ENCODE assay signal across 8 cellular contexts in genomic region chr18:32552421-32553030, GRCh38.
DNase-seq lines count a peak whose midpoint lies in the region; ATAC-seq, FAIRE-seq and TF ChIP-seq lines count a peak whose summit lies in the region.

No MANE protein-coding gene starts in this region.

- no peak overlapping the region for H3K4me3 Mint-ChIP-seq in neural crest cell

- no peak overlapping the region for H3K4me2 ChIP-seq in fibroblast of lung (ENCODE audit: extremely low read depth, insufficient read depth, low read length)

- H3K36me3 Mint-ChIP-seq in neural crest cell (ENCODE audit: low read depth): no peaks in the 10 kb centered on the region

- H3K9me3 Mint-ChIP-seq in neural crest cell: peaks cover 3% of the 10 kb centered on the region

- H3K27me3 Mint-ChIP-seq in neural crest cell (ENCODE audit: low read depth): no peaks in the 10 kb centered on the region

- H3K79me2 ChIP-seq in fibroblast of lung (ENCODE audit: control insufficient read depth, insufficient read depth, low read length): no peaks in the 10 kb centered on the region

- ATAC-seq in GM19467 (IDR thresholded peaks at IDR 0.05; ENCODE audit: unreplicated experiment) (peak; percentile 91), HG03571 (IDR thresholded peaks at IDR 0.05; ENCODE audit: unreplicated experiment) (peak; percentile 72)

- H2AFZ ChIP-seq in fibroblast of lung (ENCODE audit: low read length): no peak overlapping the region

- peaks cover 11% of the 10 kb centered on the region for H3K4me1 Mint-ChIP-seq in neural crest cell

- H3K27ac ChIP-seq in fibroblast of lung (ENCODE audit: insufficient read depth, low read length) (no peak overlapping the region), tibial artery (no peak overlapping the region)

- no peak overlapping the region for H3K27ac Mint-ChIP-seq in neural crest cell (ENCODE audit: unreplicated experiment)

- FAIRE-seq in D721Med (lab: Jason Lieb, UNC): peak; percentile 99

- peak; percentile 62 for TF ChIP-seq CTCF in D721Med (IDR thresholded peaks at IDR 0.05; ENCODE audit: insufficient read depth, missing control alignments)
- peak; percentile 74 to 78 for TF ChIP-seq CTCF in fibroblast of lung (conservative IDR thresholded peaks at IDR 0.05 in 1 of 2, IDR thresholded peaks at IDR 0.05 in 1 of 2; ENCODE audit: low read depth in 1 of 2, low read length in 2 of 2)
- TF ChIP-seq CTCF in neural crest cell (conservative IDR thresholded peaks at IDR 0.05): peak; percentile 78
- peak; percentile 66 to 71 for TF ChIP-seq CTCF in tibial artery (IDR thresholded peaks at IDR 0.05)

- no peak overlapping the region for H3K9ac ChIP-seq in fibroblast of lung (ENCODE audit: insufficient read depth, low read length)

- no peaks in the 10 kb centered on the region for H3K36me3 ChIP-seq in fibroblast of lung (ENCODE audit: control insufficient read depth, insufficient read depth, low read length)
- no peaks in the 10 kb centered on the region for H3K36me3 ChIP-seq in tibial artery

- intact Hi-C loops in tibial artery (cut with DNase I; ENCODE audit: low total_unique reads): loop anchor here (2.0 to 10.0 kb wide), 2 partner anchors 288 to 394 kb away; no protein-coding TSS in a partner anchor

- H3K27me3 ChIP-seq in fibroblast of lung (ENCODE audit: control insufficient read depth, insufficient read depth, low read length): no peaks in the 10 kb centered on the region
- no peaks in the 10 kb centered on the region for H3K27me3 ChIP-seq in tibial artery

- H3K9me3 ChIP-seq in fibroblast of lung (ENCODE audit: control insufficient read depth, insufficient read depth, low read depth, low read length) (no peaks in the 10 kb centered on the region), tibial artery (no peaks in the 10 kb centered on the region)

- no peak overlapping the region for H3K4me3 ChIP-seq in fibroblast of lung (replicated peaks in 1 of 4; ENCODE audit: control extremely low read depth in 1 of 4, insufficient read depth in 1 of 4, low read depth in 3 of 4, low read length in 4 of 4)
- no peak overlapping the region for H3K4me3 ChIP-seq in tibial artery

- H3K4me1 ChIP-seq in fibroblast of lung (ENCODE audit: control insufficient read depth, extremely low read depth, insufficient read depth, low read length): no peaks in the 10 kb centered on the region
- no peaks in the 10 kb centered on the region for H3K4me1 ChIP-seq in tibial artery

- DNase-seq in D721Med (ENCODE audit: insufficient read length, low spot score) (peak; percentile 45), NOMO-1 treated with dmso at 0.1 percent for 144 hours (lab: John Stamatoyannopoulos, UW; ENCODE audit: unreplicated experiment) (peak; percentile 44), fibroblast of lung (ENCODE audit: low read depth in 2 of 2) (peak; percentile 54 to 78), neural crest cell (ENCODE audit: low read depth, low spot score) (peak; percentile 33), tibial artery (peak in 1 of 2 donors; percentile 34)
- DNase-seq in activated CD8-positive, alpha-beta memory T cell treated with anti-CD3 and anti-CD28 coated beads, Interleukin-2, amount 50 U/mL, for 48 hours: peak; percentile 57

- no peaks in the 10 kb centered on the region for H4K20me1 ChIP-seq in fibroblast of lung (ENCODE audit: control insufficient read depth, extremely low read depth, insufficient read depth, low read length)
